Comparison of ENCODE assay signal across 13 cellular contexts in the genomic region with DNA sequence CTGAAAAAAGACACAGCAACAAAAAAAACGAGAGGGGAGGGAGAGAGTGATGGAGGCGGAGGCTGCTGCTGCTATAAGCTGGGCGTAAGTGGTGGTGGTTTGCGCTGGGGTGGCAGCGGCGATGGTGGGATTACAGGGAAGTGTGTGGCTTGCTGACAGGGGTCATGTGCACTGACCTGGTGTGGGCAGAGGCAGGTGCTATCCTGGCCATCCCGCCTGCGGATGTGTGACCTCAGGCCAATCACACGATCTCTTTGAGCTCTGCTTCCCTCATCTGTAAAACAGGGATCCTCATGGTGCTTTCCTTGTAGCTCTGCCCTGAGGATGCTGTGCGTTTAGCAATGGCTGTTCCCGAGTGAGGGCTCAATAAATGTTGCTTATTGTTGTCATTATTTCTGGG. TPM values are rescaled to one million over a fixed set of nuclear protein-coding genes. Genes with fewer than 3 reads are reported as not detected.
DNase-seq lines count a peak whose midpoint lies in the region; ATAC-seq lines count a peak whose summit lies in the region.
"Had no signal": no experiment of that assay in that cellular context is flagged by ENCODE, and none has a peak within 500 bp of the region (broad histone marks: within the 10 kb centered on the region; RNA-seq: fewer than 3 reads in every experiment).

No MANE protein-coding gene starts in this region.

- peak overlapping the region; percentile 71 for H3K27ac Mint-ChIP-seq in activated CD4-positive, alpha-beta memory T cell treated with anti-CD3 and anti-CD28 coated beads for 36 hours
- H3K27ac Mint-ChIP-seq in immature natural killer cell: peak overlapping the region; percentile 21 to 80 (median 49)
- H3K27ac Mint-ChIP-seq in stimulated activated naive B cell treated with anti-CD40 and anti-IgM and Interleukin-4, amounts not matched to agents 10 μg/mL and 1 μg/mL and 100 μg/mL, for 72 hours: peak overlapping the region; percentile 86

- peaks cover 2% of the 10 kb centered on the region for H3K9me3 Mint-ChIP-seq in activated CD4-positive, alpha-beta memory T cell treated with anti-CD3 and anti-CD28 coated beads for 36 hours
- H3K9me3 Mint-ChIP-seq in immature natural killer cell: no peaks in the 10 kb centered on the region
- H3K9me3 Mint-ChIP-seq in stimulated activated naive B cell treated with anti-CD40 and anti-IgM and Interleukin-4, amounts not matched to agents 10 μg/mL and 1 μg/mL and 100 μg/mL, for 72 hours: peaks cover 0 to 4% of the 10 kb centered on the region in 2 donors

- POLR2A ChIA-PET in activated CD4-positive, alpha-beta memory T cell treated with anti-CD3 and anti-CD28 coated beads for 36 hours (lab: Charles Lee): interaction anchor here (1.6 to 1.8 kb wide), 3 partner anchors 10 to 255 kb away, joined by 4 to 5 read pairs (median 5); partner anchors contain the start of genes CCDC106 and U2AF2

- H3K27me3 Mint-ChIP-seq in activated CD4-positive, alpha-beta memory T cell treated with anti-CD3 and anti-CD28 coated beads for 36 hours: no peaks in the 10 kb centered on the region
- H3K27me3 Mint-ChIP-seq in immature natural killer cell (ENCODE audit: low read depth in 3 of 3): peaks cover 10 to 14% (median 14%) of the 10 kb centered on the region in 3 donors
- H3K27me3 Mint-ChIP-seq in stimulated activated naive B cell treated with anti-CD40 and anti-IgM and Interleukin-4, amounts not matched to agents 10 μg/mL and 1 μg/mL and 100 μg/mL, for 72 hours: no peaks in the 10 kb centered on the region

- H3K4me1 Mint-ChIP-seq in activated CD4-positive, alpha-beta memory T cell treated with anti-CD3 and anti-CD28 coated beads for 36 hours (ENCODE audit: low read depth): peaks cover 54% of the 10 kb centered on the region
- H3K4me1 Mint-ChIP-seq in immature natural killer cell: peaks cover 66 to 68% of the 10 kb centered on the region in 2 donors
- peaks cover 46 to 75% of the 10 kb centered on the region in 2 donors for H3K4me1 Mint-ChIP-seq in stimulated activated naive B cell treated with anti-CD40 and anti-IgM and Interleukin-4, amounts not matched to agents 10 μg/mL and 1 μg/mL and 100 μg/mL, for 72 hours

- peak; percentile 38 for DNase-seq in Right ventricle myocardium superior
- DNase-seq in Right ventricle myocardium inferior (ENCODE audit: missing footprints): no peak
- DNase-seq in activated CD4-positive, alpha-beta memory T cell treated with anti-CD3 and anti-CD28 coated beads for 36 hours: no peak
- no peak for DNase-seq in immature natural killer cell
- DNase-seq in stimulated activated naive B cell treated with anti-CD40 and anti-IgM and Interleukin-4, amounts not matched to agents 10 μg/mL and 1 μg/mL and 100 μg/mL, for 72 hours: no peak
- DNase-seq in stimulated activated CD8-positive, alpha-beta memory T cell treated with anti-CD3 and anti-CD28 coated beads, Interleukin-4, amount 100 ng/mL, for 48 hours: no peak
- DNase-seq: activated CD4-positive, alpha-beta T cell treated with anti-CD3 and anti-CD28 coated beads, Interleukin-2, amount 50 U/mL, for 48 hours; NK-92 treated with Interleukin-12 subunit alpha and Interleukin-12 subunit beta, amount 100 ng/mL, for 24 hours; SHP77; stimulated activated CD4-positive, alpha-beta T cell treated with anti-CD3 and anti-CD28 coated beads, Interleukin-4, amount 100 ng/mL, for 24 hours; T1000 had no signal

- intact Hi-C loops in Right ventricle myocardium superior (cut with DNase I) (loop anchor here (10.0 kb wide), 1 partner anchor 493 kb away; the partner anchor contains the start of gene TNNT1), Right ventricle myocardium inferior (cut with DNase I) (no loop called here)
- intact Hi-C loops in activated CD4-positive, alpha-beta memory T cell treated with anti-CD3 and anti-CD28 coated beads for 36 hours (cut with micrococcal nuclease): no loop called here

- CTCF ChIA-PET in activated CD4-positive, alpha-beta memory T cell treated with anti-CD3 and anti-CD28 coated beads for 36 hours (lab: Charles Lee): interaction anchor here (0.7 to 5.0 kb wide), 9 partner anchors 12 to 133 kb away, joined by 3 to 26 read pairs (median 4); partner anchors contain the start of genes FIZ1, U2AF2 and ZNF784

- no peak for ATAC-seq in Right ventricle myocardium superior (ENCODE audit: poor library complexity)
- no peak for ATAC-seq in Right ventricle myocardium inferior
- no peak for ATAC-seq in stimulated activated naive B cell treated with anti-CD40 and anti-IgM and Interleukin-4, amounts not matched to agents 10 μg/mL and 1 μg/mL and 100 μg/mL, for 72 hours (replicated peaks)
- ATAC-seq in HG03095 (IDR thresholded peaks at IDR 0.05; ENCODE audit: unreplicated experiment): no peak
- ATAC-seq in HG02571 (IDR thresholded peaks at IDR 0.05; ENCODE audit: unreplicated experiment): no peak

- H3K36me3 Mint-ChIP-seq in activated CD4-positive, alpha-beta memory T cell treated with anti-CD3 and anti-CD28 coated beads for 36 hours: peaks cover 17% of the 10 kb centered on the region
- peaks cover 3 to 4% (median 3%) of the 10 kb centered on the region in 3 donors for H3K36me3 Mint-ChIP-seq in immature natural killer cell
- H3K36me3 Mint-ChIP-seq in stimulated activated naive B cell treated with anti-CD40 and anti-IgM and Interleukin-4, amounts not matched to agents 10 μg/mL and 1 μg/mL and 100 μg/mL, for 72 hours: peaks cover 40 to 63% of the 10 kb centered on the region in 2 donors

- no peak overlapping the region for H3K4me3 Mint-ChIP-seq in activated CD4-positive, alpha-beta memory T cell treated with anti-CD3 and anti-CD28 coated beads for 36 hours
- peak overlapping the region in 4 of 5 donors; percentile 26 to 59 (median 44) for H3K4me3 Mint-ChIP-seq in immature natural killer cell
- H3K4me3 Mint-ChIP-seq in stimulated activated naive B cell treated with anti-CD40 and anti-IgM and Interleukin-4, amounts not matched to agents 10 μg/mL and 1 μg/mL and 100 μg/mL, for 72 hours: peak overlapping the region; percentile 34 to 89

RNA-seq across cellular contexts. Expression of gene ZNF580, which starts 3.3 kb away (rescaled TPM):
- total RNA-seq in Right ventricle myocardium superior: 11.9 TPM
- total RNA-seq in Right ventricle myocardium inferior: 13.2 TPM
- 10 to 100 TPM; 23.4 to 23.5 TPM for total RNA-seq in activated CD4-positive, alpha-beta memory T cell treated with anti-CD3 and anti-CD28 coated beads for 36 hours
- 10 to 100 TPM in 2 of 3 donors, 1 to 10 TPM in 1; 9.6 to 27.8 (median 13.8) TPM for polyA plus RNA-seq in immature natural killer cell

RNA-seq across cellular contexts. Expression of gene ZNF581, which starts 5.9 kb away (rescaled TPM):
- total RNA-seq in Right ventricle myocardium superior: 7.1 TPM
- 7.4 TPM for total RNA-seq in Right ventricle myocardium inferior
- total RNA-seq in activated CD4-positive, alpha-beta memory T cell treated with anti-CD3 and anti-CD28 coated beads for 36 hours: 10 to 100 TPM; 19.2 to 20.1 TPM
- 10 to 100 TPM in 2 of 3 donors, 1 to 10 TPM in 1; 8.4 to 24.9 (median 20.6) TPM for polyA plus RNA-seq in immature natural killer cell

RNA-seq across cellular contexts. Expression of gene CCDC106, which starts 10.5 kb away (rescaled TPM):
- total RNA-seq in Right ventricle myocardium superior (20.5 TPM), Right ventricle myocardium inferior (17.4 TPM)
- 1 to 10 TPM; 3.6 to 4.0 TPM for total RNA-seq in activated CD4-positive, alpha-beta memory T cell treated with anti-CD3 and anti-CD28 coated beads for 36 hours
- polyA plus RNA-seq in immature natural killer cell: 1 to 10 TPM in 2 of 3 donors, not detected in 1; 1.1 to 1.7 TPM

RNA-seq across cellular contexts. Expression of gene ZNF784, which starts 13.2 kb away (rescaled TPM):
- 11.7 TPM for total RNA-seq in Right ventricle myocardium superior
- total RNA-seq in Right ventricle myocardium inferior: 11.1 TPM
- total RNA-seq in activated CD4-positive, alpha-beta memory T cell treated with anti-CD3 and anti-CD28 coated beads for 36 hours: 1 to 10 TPM; 3.9 to 4.4 TPM
- polyA plus RNA-seq in immature natural killer cell: under 1 TPM; 0.59 to 0.78 (median 0.62) TPM

RNA-seq across cellular contexts. Expression of gene U2AF2, which starts 17.3 kb away (rescaled TPM):
- total RNA-seq in Right ventricle myocardium superior: 75.1 TPM
- 74.5 TPM for total RNA-seq in Right ventricle myocardium inferior
- 100 to 1,000 TPM; 249 to 251 TPM for total RNA-seq in activated CD4-positive, alpha-beta memory T cell treated with anti-CD3 and anti-CD28 coated beads for 36 hours
- 10 to 100 TPM in 1 of 3 donors, 1 to 10 TPM in 2; 3.1 to 17.0 (median 8.0) TPM for polyA plus RNA-seq in immature natural killer cell
